Comparison of ENCODE assay signal across 21 cellular contexts in the genomic region with DNA sequence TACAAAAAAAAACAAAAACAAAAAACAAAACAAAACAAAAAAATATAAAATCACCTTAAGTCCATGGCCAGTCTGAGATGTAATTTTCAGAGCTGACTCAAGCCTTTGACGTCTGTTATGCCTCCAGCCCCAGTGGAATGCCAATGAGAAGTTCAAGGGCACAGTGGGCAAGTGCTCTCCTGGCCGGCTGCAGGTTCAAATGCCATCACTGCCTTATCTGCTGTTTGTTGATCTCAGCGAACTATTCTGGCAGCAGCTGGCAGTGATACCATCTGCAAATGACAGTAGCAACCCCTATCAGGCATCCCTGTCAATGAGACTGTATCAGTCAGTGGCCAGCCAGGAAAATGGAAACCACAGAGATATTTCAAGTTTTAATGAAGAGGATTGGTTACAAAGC. TPM values are rescaled to one million over a fixed set of nuclear protein-coding genes. Genes with fewer than 3 reads are reported as not detected.
DNase-seq lines count a peak whose midpoint lies in the region; ATAC-seq, FAIRE-seq and TF ChIP-seq lines count a peak whose summit lies in the region.
"Had no signal": no experiment of that assay in that cellular context is flagged by ENCODE, and none has a peak within 500 bp of the region (broad histone marks: within the 10 kb centered on the region; RNA-seq: fewer than 3 reads in every experiment).

No MANE protein-coding gene starts in this region.

- WGBS in SK-N-SH (ENCODE audit: low lambda C conversion rate): 31% methylated on average over 2 of the region's 3 CpGs
- 42% methylated on average over 3 of the region's 3 CpGs for WGBS in liver
- WGBS in HepG2 (ENCODE audit: low lambda C conversion rate): 16% methylated on average over 2 of the region's 3 CpGs

- CTCF ChIA-PET in SK-N-SH (lab: Yijun Ruan, JAX): interaction anchor here (0.6 to 4.0 kb wide), 3 partner anchors 15 to 73 kb away, joined by 3 to 14 read pairs (median 5); no protein-coding TSS in a partner anchor
- CTCF ChIA-PET in HepG2 (lab: Yijun Ruan, JAX; ENCODE audit: low intra/inter-chr PET ratio, low total read pairs): no interaction called here

- no peak overlapping the region for H3K4me2 ChIP-seq in SK-N-SH
- no peak overlapping the region for H3K4me2 ChIP-seq in HepG2 (ENCODE audit: low read depth, low read length)
- H3K4me2 ChIP-seq: A549, BLaER1, GM23338 had no signal

- no peaks in the 10 kb centered on the region for H3K9me2 ChIP-seq in SK-N-SH

- ATAC-seq in SK-N-SH treated with all-trans-retinoic acid at 6 μM for 48 hours: no peak
- ATAC-seq in HepG2: no peak
- ATAC-seq in GM21528 (IDR thresholded peaks at IDR 0.05; ENCODE audit: low FRiP score, unreplicated experiment): no peak
- ATAC-seq: A549, GM23338 had no signal

- TF ChIP-seq CTCF in SK-N-SH (IDR thresholded peaks at IDR 0.05) (no peak), liver (IDR thresholded peaks at IDR 0.05; ENCODE audit: low read depth, low read length, missing input control) (no peak), HepG2 (CRISPR knock-in tag; IDR thresholded peaks at IDR 0.05) (no peak), vagina (IDR thresholded peaks at IDR 0.05) (no peak)

- POLR2A ChIA-PET in SK-N-SH (lab: Yijun Ruan, JAX) (no interaction called here), HepG2 (lab: Yijun Ruan, JAX) (interaction anchor here (1.7 kb wide), 1 partner anchor 10 kb away, joined by 7 read pairs; no protein-coding TSS in a partner anchor)

- no TSS peak for BruUV-seq in HepG2 (replicated peaks; lab: Mats Ljungman, UMichigan)

- no peaks in the 10 kb centered on the region for H3K9me3 ChIP-seq in SK-N-SH
- no peaks in the 10 kb centered on the region for H3K9me3 ChIP-seq in liver (ENCODE audit: control insufficient read depth in 4 of 4, low read length in 3 of 4)
- H3K9me3 ChIP-seq in HepG2 (ENCODE audit: low read length): no peaks in the 10 kb centered on the region
- H3K9me3 ChIP-seq in vagina: no peaks in the 10 kb centered on the region

- in situ Hi-C loops in HepG2 (cut with HindIII; ENCODE audit: extremely low pct_ligation_motif_present, low pct_unique_long_range_greater_than_20kb): loop anchor here (25.0 kb wide), 1 partner anchor 166 kb away; no protein-coding TSS in a partner anchor

- H3K36me3 ChIP-seq in SK-N-SH (replicated peaks in 1 of 2; ENCODE audit: control insufficient read depth in 1 of 2, insufficient read depth in 2 of 2, low read length in 1 of 2) (no peaks in the 10 kb centered on the region), liver (ENCODE audit: control insufficient read depth in 4 of 4, insufficient read depth in 3 of 4, low read depth in 1 of 4, low read length in 3 of 4) (peaks cover 0 to 3% (median 0%) of the 10 kb centered on the region in 4 donors), HepG2 (replicated peaks in 1 of 2; ENCODE audit: control insufficient read depth in 1 of 2, insufficient read depth in 2 of 2, low read length in 2 of 2) (no peaks in the 10 kb centered on the region), vagina (no peaks in the 10 kb centered on the region)
- H3K36me3 ChIP-seq: BLaER1 had no signal

- H3K27me3 ChIP-seq in SK-N-SH (ENCODE audit: insufficient read depth) (no peaks in the 10 kb centered on the region), liver (ENCODE audit: control insufficient read depth in 4 of 4, insufficient read depth in 4 of 4, low read length in 3 of 4) (no peaks in the 10 kb centered on the region), HepG2 (ENCODE audit: control insufficient read depth in 1 of 2, insufficient read depth in 2 of 2, low read length in 2 of 2) (peaks cover 1 to 31% of the 10 kb centered on the region in 2 experiments; a peak in 4 of 5 replicates), vagina (no peaks in the 10 kb centered on the region)
- H3K27me3 ChIP-seq: BLaER1 had no signal

- no peaks in the 10 kb centered on the region for H3F3A ChIP-seq in SK-N-SH (replicated peaks; ENCODE audit: insufficient read depth)

- H3K79me2 ChIP-seq in SK-N-SH (ENCODE audit: insufficient read depth): no peaks in the 10 kb centered on the region
- H3K79me2 ChIP-seq in HepG2 (ENCODE audit: insufficient read depth, low read length): no peaks in the 10 kb centered on the region

- TF ChIP-seq POLR2A in HepG2 (IDR thresholded peaks at IDR 0.05; ENCODE audit: insufficient read depth in 1 of 2, low read depth in 2 of 2, low read length in 2 of 2): no peak
- no peak for TF ChIP-seq POLR2A in vagina (IDR thresholded peaks at IDR 0.05)

- TF ChIP-seq RAD21 in SK-N-SH (IDR thresholded peaks at IDR 0.05; ENCODE audit: low read length): no peak
- no peak for TF ChIP-seq RAD21 in liver (IDR thresholded peaks at IDR 0.05)
- TF ChIP-seq RAD21 in HepG2 (CRISPR knock-in tag; IDR thresholded peaks at IDR 0.05): no peak

- no peak for TF ChIP-seq EP300 in SK-N-SH (IDR thresholded peaks at IDR 0.05; ENCODE audit: borderline replicate concordance in 1 of 2, low read depth in 1 of 2, low read length in 1 of 2)
- TF ChIP-seq EP300 in HepG2 (IDR thresholded peaks at IDR 0.05; ENCODE audit: low read depth in 2 of 2, low read length in 2 of 2): no peak
- no peak for TF ChIP-seq EP300 in HepG2 (CRISPR knock-in tag; IDR thresholded peaks at IDR 0.05; ENCODE audit: borderline replicate concordance)

- H3K9ac ChIP-seq in SK-N-SH (no peak overlapping the region), liver (ENCODE audit: low read depth in 1 of 2, low read length in 2 of 2) (no peak overlapping the region), HepG2 (ENCODE audit: insufficient read depth, low read depth, low read length) (no peak overlapping the region)
- H3K9ac ChIP-seq: BLaER1 had no signal

- intact Hi-C loops in HepG2 (cut with micrococcal nuclease; ENCODE audit: unreplicated experiment) (loop anchor here (2.0 kb wide), 1 partner anchor 16 kb away; no protein-coding TSS in a partner anchor), vagina (cut with DNase I) (no loop called here)

- DNase-seq in SK-N-SH (no peak), HepG2 (ENCODE audit: low spot score) (no peak), mesenteric fat pad (ENCODE audit: low spot score) (peak; percentile 30), vagina (ENCODE audit: extremely low spot score in 2 of 2) (peak; percentile 20 to 82), LoVo (ENCODE audit: low spot score) (no peak)
- DNase-seq: CD4-positive, alpha-beta memory T cell; DMS153; DMS79; GDM1; HCEC 1CT; HFFc6 had no signal

- H2AFZ ChIP-seq in SK-N-SH (ENCODE audit: low read depth): no peak overlapping the region
- no peak overlapping the region for H2AFZ ChIP-seq in HepG2 (ENCODE audit: low read length)
- H2AFZ ChIP-seq: GM23338 had no signal

- no peaks in the 10 kb centered on the region; a peak in 2 of 4 replicates for H3K4me1 ChIP-seq in SK-N-SH (ENCODE audit: control insufficient read depth in 1 of 2, insufficient read depth in 2 of 2, low read depth in 1 of 2, low read length in 1 of 2)
- H3K4me1 ChIP-seq in liver (ENCODE audit: control insufficient read depth in 4 of 4, insufficient read depth in 4 of 4, low read length in 3 of 4): peaks cover 0 to 3% (median 1%) of the 10 kb centered on the region in 4 donors
- peaks cover 8% of the 10 kb centered on the region; the same call in 1 of the 2 replicates for H3K4me1 ChIP-seq in HepG2 (ENCODE audit: insufficient read depth, low read length)
- no peaks in the 10 kb centered on the region for H3K4me1 ChIP-seq in vagina
- H3K4me1 ChIP-seq: A549, BLaER1 had no signal

- H4K20me1 ChIP-seq in SK-N-SH (ENCODE audit: insufficient read depth): no peaks in the 10 kb centered on the region
- no peaks in the 10 kb centered on the region for H4K20me1 ChIP-seq in HepG2 (ENCODE audit: insufficient read depth, low read length)
- H4K20me1 ChIP-seq: BLaER1 had no signal

- FAIRE-seq in HepG2 (lab: Jason Lieb, UNC): no peak
- FAIRE-seq: A549, GM12892, GM18507, H54 had no signal

- H3K4me3 ChIP-seq in SK-N-SH (ENCODE audit: low read depth in 2 of 2, low read length in 1 of 2): no peak overlapping the region
- no peak overlapping the region for H3K4me3 ChIP-seq in liver (ENCODE audit: low read depth in 1 of 3, low read length in 3 of 3)
- no peak overlapping the region for H3K4me3 ChIP-seq in HepG2 (replicated peaks in 1 of 3; ENCODE audit: insufficient read depth in 1 of 3, low read depth in 2 of 3, low read length in 3 of 3)
- no peak overlapping the region for H3K4me3 ChIP-seq in vagina
- H3K4me3 ChIP-seq: A549, BLaER1, GM23338 had no signal

- H3K27ac ChIP-seq in SK-N-SH (ENCODE audit: low read depth in 2 of 2, low read length in 1 of 2) (no peak overlapping the region), liver (ENCODE audit: low read depth in 1 of 2, low read length in 2 of 2) (no peak overlapping the region), HepG2 (ENCODE audit: extremely low read length, insufficient read depth, low read length) (no peak overlapping the region), vagina (no peak overlapping the region)
- H3K27ac ChIP-seq: 22Rv1, A549, BLaER1 had no signal

RNA-seq across cellular contexts. Expression of a gene that starts 10.8 kb away (rescaled TPM):
- polyA plus RNA-seq in SK-N-SH (2012; rRNA removed) (13.4 and 18.7 TPM in 2 replicates), liver (10 to 100 TPM; 11.2 to 18.6 TPM), HepG2 (2011; rRNA removed) (41.2 and 48.5 TPM in 2 replicates)
- 14.2 and 15.4 TPM in 2 replicates for polyA plus RNA-seq in SK-N-SH (2012; cell fraction: cytosol; rRNA removed)
- 46.7 and 59.2 TPM in 2 replicates for polyA plus RNA-seq in SK-N-SH (2012; cell fraction: nucleus; rRNA removed)
- total RNA-seq in liver (10 to 100 TPM; 14.6 to 47.5 TPM), HepG2 (2016; rRNA removed; fragmentation: Illumina TruSeq; extraction: Trizol) (24.2 and 26.3 TPM in 2 replicates), mesenteric fat pad (80.4 TPM), vagina (33.9 TPM)
- 46.8 and 50.2 TPM in 2 replicates for total RNA-seq in HepG2 (2016; cell fraction: cytosol; rRNA removed; fragmentation: Illumina TruSeq; extraction: Trizol; ENCODE audit: low read depth)
- total RNA-seq in HepG2 (2016; cell fraction: insoluble cytoplasmic fraction; rRNA removed; fragmentation: Illumina TruSeq; extraction: Trizol): 22.6 and 26.8 TPM in 2 replicates
- 33.9 and 39.4 TPM in 2 replicates for total RNA-seq in HepG2 (2016; cell fraction: membrane; rRNA removed; fragmentation: Illumina TruSeq; extraction: Trizol)
- 46.0 and 49.4 TPM in 2 replicates for total RNA-seq in HepG2 (2016; cell fraction: nucleus; rRNA removed; fragmentation: Illumina TruSeq; extraction: Trizol)
- polyA plus RNA-seq in HepG2 (2011; cell fraction: cytosol; rRNA removed): 18.2 and 27.4 TPM in 2 replicates
- polyA plus RNA-seq in HepG2 (2011; cell fraction: nucleus; rRNA removed): 67.4 and 75.3 TPM in 2 replicates
- 25.2 and 25.7 TPM in 2 replicates for polyA plus RNA-seq in HepG2 (2012)
- polyA plus RNA-seq in HepG2 (2016; cell fraction: cytosol; fragmentation: Illumina TruSeq; extraction: Trizol; ENCODE audit: low read depth): 4.8 and 5.1 TPM in 2 replicates
- polyA plus RNA-seq in HepG2 (2016; cell fraction: insoluble cytoplasmic fraction; fragmentation: Illumina TruSeq; extraction: Trizol; ENCODE audit: low read depth): 22.3 and 24.1 TPM in 2 replicates
- polyA plus RNA-seq in HepG2 (2016; cell fraction: membrane; fragmentation: Illumina TruSeq; extraction: Trizol; ENCODE audit: low read depth): 14.2 and 15.0 TPM in 2 replicates
- 82.8 and 84.3 TPM in 2 replicates for polyA plus RNA-seq in HepG2 (2016; cell fraction: nucleus; fragmentation: Illumina TruSeq; extraction: Trizol; ENCODE audit: insufficient read depth, low read depth)
- polyA minus RNA-seq in HepG2 (2011; rRNA and poly(A)+ RNA removed; ENCODE audit: low replicate concordance): 27.2 and 64.4 TPM in 2 replicates
- polyA minus RNA-seq in HepG2 (2011; cell fraction: cytosol; rRNA and poly(A)+ RNA removed): 24.8 and 25.2 TPM in 2 replicates
- polyA minus RNA-seq in HepG2 (2011; cell fraction: nucleus; rRNA and poly(A)+ RNA removed): 124 and 137 TPM in 2 replicates

Comparison
In these comparisons a context has a peak if more than half of its experiments do, and no peak if none do; other contexts are left out.
1. DNase-seq: peak in mesenteric fat pad (single experiment) and vagina (2 of 2); none in SK-N-SH (single experiment), HepG2 (single experiment) and LoVo (single experiment).